Comparison of ENCODE assay signal across 8 cellular contexts in the genomic region with DNA sequence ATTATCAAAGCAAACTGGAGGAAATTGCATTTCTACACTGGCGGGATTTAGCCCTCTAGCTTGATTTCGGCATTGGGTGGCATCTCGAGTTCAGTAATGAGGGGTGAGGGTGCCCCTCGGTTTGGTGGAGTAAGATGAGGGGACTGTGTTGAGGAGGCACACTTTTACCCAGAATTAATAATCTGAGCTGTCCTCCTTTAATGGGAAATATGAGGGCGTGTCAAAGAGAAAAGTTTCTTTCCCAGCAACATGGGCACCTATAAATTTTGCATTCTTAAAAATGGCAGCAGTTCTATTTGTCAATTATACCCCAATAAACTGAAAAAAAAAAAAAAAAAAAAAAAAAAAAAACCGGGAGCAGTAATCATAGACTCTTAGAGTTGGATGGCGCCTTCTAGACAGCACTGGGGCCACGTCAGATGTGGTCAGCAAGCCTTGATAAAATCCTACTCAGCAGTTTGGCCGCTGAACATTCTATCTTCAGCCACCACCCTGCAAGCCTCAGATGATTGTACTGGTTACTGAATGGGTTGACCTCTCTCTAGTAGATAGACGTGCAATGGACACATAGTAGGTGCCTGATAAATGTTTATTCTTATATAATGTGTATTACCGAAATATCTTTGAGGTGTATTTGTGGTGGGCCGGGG. TPM values are rescaled to one million over a fixed set of nuclear protein-coding genes. Genes with fewer than 3 reads are reported as not detected.
DNase-seq lines count a peak whose midpoint lies in the region; ATAC-seq and TF ChIP-seq lines count a peak whose summit lies in the region.

No MANE protein-coding gene starts in this region.

- H3K27me3 ChIP-seq in endocrine pancreas (ENCODE audit: control insufficient read depth, insufficient read depth, low read length) = no peaks in the 10 kb centered on the region

- peaks cover 16% of the 10 kb centered on the region for H3K4me1 ChIP-seq in endocrine pancreas (ENCODE audit: control insufficient read depth, insufficient read depth, low read length)

- ATAC-seq in naive B cell (ENCODE audit: low read depth in 2 of 2) = no peak
- ATAC-seq in HG02623 (IDR thresholded peaks at IDR 0.05; ENCODE audit: unreplicated experiment) = no peak
- ATAC-seq in HG03520 (IDR thresholded peaks at IDR 0.05; ENCODE audit: unreplicated experiment) = no peak

- H3K27me3 Mint-ChIP-seq in Calu3 (ENCODE audit: unreplicated experiment) (no peaks in the 10 kb centered on the region), naive B cell (peaks cover 48 to 59% (median 53%) of the 10 kb centered on the region in 3 donors)

- H3K4me1 Mint-ChIP-seq in Calu3 (ENCODE audit: low read depth, unreplicated experiment) (peaks cover 31% of the 10 kb centered on the region), naive B cell (peaks cover 11 to 19% (median 12%) of the 10 kb centered on the region in 3 donors)

- H3K9ac ChIP-seq in endocrine pancreas (ENCODE audit: control insufficient read depth, insufficient read depth, low read length) = peak overlapping the region; percentile 83

- BruUV-seq in Calu3 (replicated peaks; lab: Mats Ljungman, UMichigan) = TSS peak; percentile 31

- DNase-seq in Calu3 (peak; percentile 11), naive B cell (no peak), iPS-NIHi11 (ENCODE audit: low spot score) (no peak)
- DNase-seq in activated CD8-positive, alpha-beta memory T cell treated with anti-CD3 and anti-CD28 coated beads, Interleukin-2, amount 50 U/mL, for 48 hours = no peak

- peak overlapping the region; percentile 83 for H3K4me3 Mint-ChIP-seq in Calu3 (ENCODE audit: low read depth, unreplicated experiment)
- peak overlapping the region; percentile 69 to 91 (median 82) for H3K4me3 Mint-ChIP-seq in naive B cell

- intact Hi-C loops in Calu3 (cut with micrococcal nuclease; ENCODE audit: unreplicated experiment) = no loop called here

- CTCF ChIA-PET in Calu3 (lab: Charles Lee) = interaction anchor here (0.7 to 1.2 kb wide), 3 partner anchors 8 to 74 kb away, joined by 3 to 4 read pairs (median 3); no protein-coding TSS in a partner anchor

- H3K9me3 Mint-ChIP-seq in Calu3 (ENCODE audit: low read depth, unreplicated experiment) (no peaks in the 10 kb centered on the region), naive B cell (peaks cover 0 to 2% (median 0%) of the 10 kb centered on the region in 7 donors)

- H3K9me3 ChIP-seq in endocrine pancreas (ENCODE audit: control insufficient read depth, low read length) = no peaks in the 10 kb centered on the region

- peak overlapping the region; percentile 80 for H3K4me3 ChIP-seq in endocrine pancreas (ENCODE audit: control insufficient read depth, insufficient read depth, low read length)

- H3K27ac Mint-ChIP-seq in Calu3 (ENCODE audit: unreplicated experiment) = peak overlapping the region; percentile 61
- peak overlapping the region in 2 of 6 donors; percentile 21 to 82 for H3K27ac Mint-ChIP-seq in naive B cell

- H3K36me3 ChIP-seq in endocrine pancreas (ENCODE audit: control insufficient read depth, insufficient read depth, low read length) = no peaks in the 10 kb centered on the region

- H3K36me3 Mint-ChIP-seq in Calu3 (ENCODE audit: insufficient read depth, unreplicated experiment) (peaks cover 19% of the 10 kb centered on the region), naive B cell (no peaks in the 10 kb centered on the region)

- no peak for TF ChIP-seq CTCF in Calu3 (IDR thresholded peaks at IDR 0.05; ENCODE audit: unreplicated experiment)

TF ChIP-seq in PFSK-1, 5 proteins besides CTCF, POLR2A, EP300 and RAD21:
- TF ChIP-seq FOXP2 (optimal IDR thresholded peaks at IDR 0.05; ENCODE audit: borderline replicate concordance, extremely low read depth, extremely low read length, insufficient read depth) (no peak), SIN3A (IDR thresholded peaks at IDR 0.05; ENCODE audit: borderline replicate concordance, insufficient read depth, low read length) (0 out of 2 replicates have a peak, but pooled peaks have one; percentile 40), TAF1 (IDR thresholded peaks at IDR 0.05; ENCODE audit: borderline replicate concordance, insufficient read depth, low read length) (no peak), POLR2AphosphoS5 (IDR thresholded peaks at IDR 0.05; ENCODE audit: low read depth, low read length) (no peak)
- TF ChIP-seq, protein P1, sequence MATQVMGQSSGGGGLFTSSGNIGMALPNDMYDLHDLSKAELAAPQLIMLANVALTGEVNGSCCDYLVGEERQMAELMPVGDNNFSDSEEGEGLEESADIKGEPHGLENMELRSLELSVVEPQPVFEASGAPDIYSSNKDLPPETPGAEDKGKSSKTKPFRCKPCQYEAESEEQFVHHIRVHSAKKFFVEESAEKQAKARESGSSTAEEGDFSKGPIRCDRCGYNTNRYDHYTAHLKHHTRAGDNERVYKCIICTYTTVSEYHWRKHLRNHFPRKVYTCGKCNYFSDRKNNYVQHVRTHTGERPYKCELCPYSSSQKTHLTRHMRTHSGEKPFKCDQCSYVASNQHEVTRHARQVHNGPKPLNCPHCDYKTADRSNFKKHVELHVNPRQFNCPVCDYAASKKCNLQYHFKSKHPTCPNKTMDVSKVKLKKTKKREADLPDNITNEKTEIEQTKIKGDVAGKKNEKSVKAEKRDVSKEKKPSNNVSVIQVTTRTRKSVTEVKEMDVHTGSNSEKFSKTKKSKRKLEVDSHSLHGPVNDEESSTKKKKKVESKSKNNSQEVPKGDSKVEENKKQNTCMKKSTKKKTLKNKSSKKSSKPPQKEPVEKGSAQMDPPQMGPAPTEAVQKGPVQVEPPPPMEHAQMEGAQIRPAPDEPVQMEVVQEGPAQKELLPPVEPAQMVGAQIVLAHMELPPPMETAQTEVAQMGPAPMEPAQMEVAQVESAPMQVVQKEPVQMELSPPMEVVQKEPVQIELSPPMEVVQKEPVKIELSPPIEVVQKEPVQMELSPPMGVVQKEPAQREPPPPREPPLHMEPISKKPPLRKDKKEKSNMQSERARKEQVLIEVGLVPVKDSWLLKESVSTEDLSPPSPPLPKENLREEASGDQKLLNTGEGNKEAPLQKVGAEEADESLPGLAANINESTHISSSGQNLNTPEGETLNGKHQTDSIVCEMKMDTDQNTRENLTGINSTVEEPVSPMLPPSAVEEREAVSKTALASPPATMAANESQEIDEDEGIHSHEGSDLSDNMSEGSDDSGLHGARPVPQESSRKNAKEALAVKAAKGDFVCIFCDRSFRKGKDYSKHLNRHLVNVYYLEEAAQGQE (IDR thresholded peaks at IDR 0.05; ENCODE audit: insufficient read depth in 1 of 2, low read depth in 2 of 2, low read length in 2 of 2) = no peak
TF ChIP-seq in PFSK-1: peak in this region for 1.

RNA-seq across cellular contexts. Expression of a gene that starts 0.9 kb away (rescaled TPM):
- 12.6 and 12.7 TPM in 2 replicates for total RNA-seq in Calu3 (2022)
- 62.4 TPM for polyA plus RNA-seq in PFSK-1 (2012; ENCODE audit: insufficient read length, low read depth)
- under 1 TPM in 2 of 6 donors, not detected in 4; 0.07 to 0.13 TPM for polyA plus RNA-seq in naive B cell (ENCODE audit: low read depth in 6 of 6)
